ENCODE assay signal across 21 cellular contexts in the genomic region with DNA sequence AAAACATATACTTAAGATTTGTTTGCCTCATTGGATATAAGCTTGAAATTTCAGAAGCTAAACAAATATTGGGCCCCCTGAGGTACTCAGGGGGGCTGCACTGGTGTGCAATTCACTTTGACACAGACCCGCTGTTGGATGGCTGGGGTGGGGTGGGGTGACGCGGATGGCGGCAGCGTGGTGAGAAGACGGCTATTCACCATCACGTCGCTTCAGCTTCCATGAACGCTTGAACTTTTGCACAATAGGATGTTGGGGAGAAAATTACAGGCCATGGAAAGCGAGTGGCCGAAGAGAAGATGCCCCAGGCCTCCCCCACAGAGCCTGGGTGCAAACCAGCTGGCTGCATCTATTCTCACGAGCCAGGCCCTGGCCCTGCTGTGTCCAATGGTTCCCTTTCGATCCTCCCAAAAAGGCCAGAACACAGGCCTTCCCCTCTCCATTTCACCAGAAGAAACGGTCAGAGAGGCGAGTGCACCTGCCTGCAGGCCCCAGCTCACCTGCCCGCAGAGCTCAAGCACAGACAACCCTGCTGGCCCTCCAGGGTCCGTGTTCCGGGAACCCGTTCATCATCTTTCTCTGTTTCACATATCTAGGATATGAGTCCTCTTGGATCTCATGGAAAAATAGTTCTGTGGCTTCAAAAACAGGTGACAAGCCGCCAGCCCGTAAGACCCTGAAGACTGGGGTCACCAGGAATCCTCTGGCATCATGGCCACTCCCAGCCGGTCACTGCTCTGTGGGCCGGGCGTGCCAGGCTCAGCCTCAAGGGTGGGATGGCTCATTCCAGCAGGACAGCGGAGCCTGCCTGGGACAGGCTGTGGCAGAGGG.
"Had no signal": no experiment of that assay in that cellular context is flagged by ENCODE, and none has a peak within 500 bp of the region (broad histone marks: within the 10 kb centered on the region; RNA-seq: fewer than 3 reads in every experiment).

No MANE protein-coding gene starts in this region.

- H3K4me1 Mint-ChIP-seq: activated naive CD4-positive, alpha-beta T cell treated with anti-CD3 and anti-CD28 coated beads, Interleukin-2, amount 50 U/mL, for 24 hours; nephron had no signal

- H3K36me3 ChIP-seq: breast epithelium, gastrocnemius medialis, transverse colon had no signal

- H3K9me3 ChIP-seq: breast epithelium, gastrocnemius medialis, heart left ventricle, suprapubic skin, transverse colon, vagina had no signal

- H3K27ac Mint-ChIP-seq: activated naive CD4-positive, alpha-beta T cell treated with anti-CD3 and anti-CD28 coated beads, Interleukin-2, amount 50 U/mL, for 24 hours; activated T-cell treated with anti-CD3 and anti-CD28 coated beads, Interleukin-2, amount 50 U/mL, for 72 hours; nephron; T-helper 17 cell had no signal

- ATAC-seq: activated T-cell treated with anti-CD3 and anti-CD28 coated beads, Interleukin-2, amount 50 U/mL, for 72 hours; esophagus mucosa; gastrocnemius medialis; heart left ventricle; stimulated activated naive CD8-positive, alpha-beta T cell treated with anti-CD3 and anti-CD28 coated beads, Interleukin-15, amount 100 ng/mL, for 72 hours; T-helper 17 cell had no signal

- H3K27me3 ChIP-seq: breast epithelium, gastrocnemius medialis, heart left ventricle, suprapubic skin, transverse colon, vagina had no signal

- H3K4me3 Mint-ChIP-seq: activated naive CD4-positive, alpha-beta T cell treated with anti-CD3 and anti-CD28 coated beads, Interleukin-2, amount 50 U/mL, for 24 hours; activated T-cell treated with anti-CD3 and anti-CD28 coated beads, Interleukin-2, amount 50 U/mL, for 72 hours; nephron; stimulated activated naive CD8-positive, alpha-beta T cell treated with anti-CD3 and anti-CD28 coated beads, Interleukin-15, amount 100 ng/mL, for 72 hours; T-helper 17 cell had no signal

- H3K27me3 Mint-ChIP-seq: activated naive CD4-positive, alpha-beta T cell treated with anti-CD3 and anti-CD28 coated beads, Interleukin-2, amount 50 U/mL, for 24 hours; T-helper 17 cell had no signal

- H3K4me1 ChIP-seq: breast epithelium, gastrocnemius medialis, vagina had no signal

- H3K4me3 ChIP-seq: breast epithelium, gastrocnemius medialis, heart left ventricle, suprapubic skin, transverse colon, vagina had no signal

- H3K9me3 Mint-ChIP-seq: activated naive CD4-positive, alpha-beta T cell treated with anti-CD3 and anti-CD28 coated beads, Interleukin-2, amount 50 U/mL, for 24 hours; activated T-cell treated with anti-CD3 and anti-CD28 coated beads, Interleukin-2, amount 50 U/mL, for 72 hours; nephron; stimulated activated naive CD8-positive, alpha-beta T cell treated with anti-CD3 and anti-CD28 coated beads, Interleukin-15, amount 100 ng/mL, for 72 hours had no signal

- H3K27ac ChIP-seq: breast epithelium, gastrocnemius medialis, heart left ventricle, suprapubic skin, transverse colon, vagina, WERI-Rb-1 had no signal

- DNase-seq: activated CD4-positive, alpha-beta T cell treated with anti-CD3 and anti-CD28 coated beads, Interleukin-2, amount 50 U/mL, for 4 hours; activated gamma-delta T cell; activated T-cell treated with anti-CD3 and anti-CD28 coated beads, Interleukin-2, amount 50 U/mL, for 72 hours; cortex of kidney; effector CD4-positive, alpha-beta T cell; gastrocnemius medialis; nucleus accumbens; retina; stimulated activated CD4-positive, alpha-beta T cell treated with anti-CD3 and anti-CD28 coated beads, Interleukin-12 subunit alpha, Interleukin-12 subunit beta, amount 100 ng/mL, for 4 hours; stimulated activated CD4-positive, alpha-beta T cell treated with anti-CD3 and anti-CD28 coated beads, Interleukin-1b, Interleukin-23, amount 100 ng/mL, for 48 hours; stimulated activated naive CD8-positive, alpha-beta T cell treated with anti-CD3 and anti-CD28 coated beads, Interleukin-15, amount 100 ng/mL, for 72 hours; T-helper 17 cell; transverse colon; WERI-Rb-1 had no signal

- H3K36me3 Mint-ChIP-seq: activated naive CD4-positive, alpha-beta T cell treated with anti-CD3 and anti-CD28 coated beads, Interleukin-2, amount 50 U/mL, for 24 hours had no signal
